Comparison of ENCODE assay signal across 15 cellular contexts in genomic region chr19:16369306-16369663, GRCh38. TPM values are rescaled to one million over a fixed set of nuclear protein-coding genes. Genes with fewer than 3 reads are reported as not detected.
DNase-seq lines count a peak whose midpoint lies in the region; ATAC-seq and TF ChIP-seq lines count a peak whose summit lies in the region.
"Had no signal": no experiment of that assay in that cellular context is flagged by ENCODE, and none has a peak within 500 bp of the region (broad histone marks: within the 10 kb centered on the region; RNA-seq: fewer than 3 reads in every experiment).

No MANE protein-coding gene starts in this region.

- no peaks in the 10 kb centered on the region for H3K27me3 ChIP-seq in cardiac muscle cell
- no peaks in the 10 kb centered on the region for H3K27me3 ChIP-seq in right atrium auricular region
- H3K27me3 ChIP-seq in naive thymus-derived CD4-positive, alpha-beta T cell (ENCODE audit: control insufficient read depth in 2 of 2, insufficient read depth in 2 of 2, low read length in 2 of 2), result no peaks in the 10 kb centered on the region
- H3K27me3 ChIP-seq: SJCRH30 had no signal

- H3K9me3 ChIP-seq in cardiac muscle cell (ENCODE audit: low read depth) (no peaks in the 10 kb centered on the region), right atrium auricular region (no peaks in the 10 kb centered on the region)
- H3K9me3 ChIP-seq in naive thymus-derived CD4-positive, alpha-beta T cell (ENCODE audit: control insufficient read depth in 2 of 3, low read length in 3 of 3), result no peaks in the 10 kb centered on the region
- H3K9me3 ChIP-seq: SJCRH30 had no signal

- H3K4me3 Mint-ChIP-seq in naive thymus-derived CD4-positive, alpha-beta T cell, result no peak overlapping the region

- no peaks in the 10 kb centered on the region for H3K36me3 ChIP-seq in cardiac muscle cell
- H3K36me3 ChIP-seq in right atrium auricular region, result peaks cover 16% of the 10 kb centered on the region
- no peaks in the 10 kb centered on the region for H3K36me3 ChIP-seq in naive thymus-derived CD4-positive, alpha-beta T cell (ENCODE audit: control insufficient read depth in 2 of 3, insufficient read depth in 3 of 3, low read length in 3 of 3)
- H3K36me3 ChIP-seq: SJCRH30 had no signal

- H3K36me3 Mint-ChIP-seq in naive thymus-derived CD4-positive, alpha-beta T cell, result peaks cover 0 to 13% (median 3%) of the 10 kb centered on the region in 5 donors

- no peak overlapping the region for H3K27ac Mint-ChIP-seq in naive thymus-derived CD4-positive, alpha-beta T cell

- CTCF ChIA-PET in naive thymus-derived CD4-positive, alpha-beta T cell (lab: Charles Lee), result interaction anchor here (1.3 to 10.6 kb wide), 6 partner anchors 8 to 45 kb away, joined by 3 to 159 read pairs (median 8); partner anchors contain the start of gene KLF2

- H3K27ac ChIP-seq in cardiac muscle cell, result peak overlapping the region; percentile 20
- H3K27ac ChIP-seq in right atrium auricular region, result no peak overlapping the region
- H3K27ac ChIP-seq in naive thymus-derived CD4-positive, alpha-beta T cell (ENCODE audit: low read depth, low read length), result peak overlapping the region; percentile 99
- H3K27ac ChIP-seq: GM23248, RWPE1, SJCRH30 had no signal

- H3K27me3 Mint-ChIP-seq in naive thymus-derived CD4-positive, alpha-beta T cell, result peaks cover 0 to 17% (median 0%) of the 10 kb centered on the region in 5 donors

- no peak for DNase-seq in cardiac muscle cell (ENCODE audit: low read depth in 1 of 2, low spot score in 1 of 2)
- DNase-seq in right atrium auricular region (ENCODE audit: low spot score), result no peak
- no peak for DNase-seq in Jurkat, Clone E6-1 (ENCODE audit: low read depth, low spot score)
- DNase-seq in naive thymus-derived CD4-positive, alpha-beta T cell, result no peak
- no peak for DNase-seq in stimulated activated CD4-positive, alpha-beta T cell treated with anti-CD3 and anti-CD28 coated beads, Interleukin-4, amount 100 ng/mL, for 1 hour
- no peak for DNase-seq in NCI-H2081 treated with DMSO at 0.1 percent for 48 hours (lab: John Stamatoyannopoulos, UW)
- DNase-seq in kidney glomerular epithelial cell (lab: John Stamatoyannopoulos, UW), result no peak
- DNase-seq: DMS79, GM23248, MV-4-11, NCI-H1417 treated with DMSO at 0.1 percent for 48 hours, NCI-H2029, NCI-H524, SJCRH30 had no signal

- intact Hi-C loops in naive thymus-derived CD4-positive, alpha-beta T cell (cut with micrococcal nuclease), result loop anchor here in 1 of 2 donors (1.0 to 5.0 kb wide), 2 partner anchors 39 to 292 kb away; partner anchors contain the start of gene TPM4

- H3K4me1 ChIP-seq in cardiac muscle cell (ENCODE audit: low read depth), result peaks cover 20% of the 10 kb centered on the region
- peaks cover 0 to 49% of the 10 kb centered on the region in 2 donors for H3K4me1 ChIP-seq in right atrium auricular region
- H3K4me1 ChIP-seq in naive thymus-derived CD4-positive, alpha-beta T cell (ENCODE audit: control insufficient read depth in 2 of 2, insufficient read depth in 2 of 2, low read length in 2 of 2), result peaks cover 86 to 94% of the 10 kb centered on the region in 2 donors
- H3K4me1 ChIP-seq: SJCRH30 had no signal

- ATAC-seq in naive thymus-derived CD4-positive, alpha-beta T cell, result no peak

- H3K4me3 ChIP-seq in cardiac muscle cell, result no peak overlapping the region
- no peak overlapping the region for H3K4me3 ChIP-seq in right atrium auricular region
- peak overlapping the region; percentile 30 for H3K4me3 ChIP-seq in Jurkat, Clone E6-1 (ENCODE audit: low read length)
- H3K4me3 ChIP-seq in naive thymus-derived CD4-positive, alpha-beta T cell (ENCODE audit: low read length), result peak overlapping the region; percentile 33
- H3K4me3 ChIP-seq: GM23248, SJCRH30 had no signal

- H3K4me1 Mint-ChIP-seq in naive thymus-derived CD4-positive, alpha-beta T cell, result peaks cover 3 to 67% (median 40%) of the 10 kb centered on the region in 7 donors

- POLR2A ChIA-PET in naive thymus-derived CD4-positive, alpha-beta T cell (lab: Charles Lee), result interaction anchor here (0.5 to 35.0 kb wide), 19 partner anchors 3 to 298 kb away, joined by 3 to 4370 read pairs (median 8); partner anchors contain the start of genes AP1M1, FAM32A, KLF2 and TPM4

- TF ChIP-seq CTCF in cardiac muscle cell (IDR thresholded peaks at IDR 0.05; ENCODE audit: low read depth, low read length) (no peak), right atrium auricular region (IDR thresholded peaks at IDR 0.05) (no peak)

- peaks cover 0 to 5% (median 0%) of the 10 kb centered on the region in 11 donors for H3K9me3 Mint-ChIP-seq in naive thymus-derived CD4-positive, alpha-beta T cell

RNA-seq across cellular contexts. Expression of gene KLF2, which starts 44.7 kb away (rescaled TPM):
- 7.8 and 13.4 TPM in 2 replicates for total RNA-seq in cardiac muscle cell
- 10.9 and 12.1 TPM in 2 replicates for polyA plus RNA-seq in cardiac muscle cell
- total RNA-seq in right atrium auricular region, result 10 to 100 TPM; 40.9 to 82.3 TPM
- polyA plus RNA-seq in Jurkat, Clone E6-1 (2012; ENCODE audit: insufficient read depth, insufficient read length), result 22.6 TPM
- 100 to 1,000 TPM; 195 to 630 (median 466) TPM for total RNA-seq in naive thymus-derived CD4-positive, alpha-beta T cell
- 100 to 1,000 TPM; 119 to 149 TPM for polyA plus RNA-seq in naive thymus-derived CD4-positive, alpha-beta T cell

Comparison
In these comparisons a context has a peak if more than half of its experiments do, and no peak if none do; other contexts are left out.
1. H3K27ac ChIP-seq: peak in cardiac muscle cell (single experiment) and naive thymus-derived CD4-positive, alpha-beta T cell (single experiment); none in right atrium auricular region (0 of 2).
2. H3K4me3 ChIP-seq: peak in Jurkat, Clone E6-1 (single experiment) and naive thymus-derived CD4-positive, alpha-beta T cell (single experiment); none in cardiac muscle cell (single experiment) and right atrium auricular region (0 of 2).